Comparison of ENCODE assay signal across 8 cellular contexts in the genomic region with DNA sequence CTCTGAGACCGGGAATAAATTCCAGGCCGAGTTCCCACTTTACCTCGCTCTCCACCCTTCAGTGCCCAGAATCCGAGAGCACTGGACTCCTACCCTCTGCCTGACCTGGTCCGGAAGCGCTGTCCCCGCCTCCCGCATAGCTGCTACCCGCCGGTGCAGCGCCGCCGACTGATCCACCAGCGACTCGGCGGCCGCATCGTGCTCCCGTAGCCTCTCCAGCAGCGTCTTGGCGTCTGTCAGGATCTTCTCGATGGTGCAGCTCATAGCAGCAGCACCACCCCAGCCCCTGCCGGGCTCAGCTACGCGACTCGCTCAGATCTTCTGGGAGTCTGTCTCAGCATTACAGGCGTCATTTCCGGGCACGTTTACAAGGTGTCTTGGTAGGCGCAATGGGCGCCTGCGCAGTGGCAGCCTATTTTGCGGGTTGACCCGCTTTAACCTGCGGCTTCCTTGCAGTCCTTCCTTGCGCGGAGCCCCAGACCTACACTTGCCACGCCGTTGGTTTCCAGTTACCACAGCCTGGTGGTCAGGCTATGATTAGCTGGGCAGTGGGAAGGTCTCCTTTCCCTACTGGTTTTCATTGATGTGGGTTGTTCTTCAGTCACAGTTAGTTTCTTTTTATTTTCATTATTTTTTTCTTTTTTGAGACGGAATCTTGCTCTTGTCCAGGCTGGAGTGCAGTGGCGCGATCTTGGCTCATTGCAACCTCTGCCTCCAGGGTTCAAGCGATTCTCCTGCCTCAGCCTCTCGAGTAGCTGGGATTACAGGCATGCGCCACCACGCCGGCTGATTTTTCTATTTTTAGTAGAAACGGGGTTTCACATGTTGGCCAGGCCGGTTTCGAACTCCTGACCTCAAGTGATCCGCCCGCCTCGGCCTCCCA. TPM values are rescaled to one million over a fixed set of nuclear protein-coding genes. Genes with fewer than 3 reads are reported as not detected.
DNase-seq lines count a peak whose midpoint lies in the region; ATAC-seq, FAIRE-seq and TF ChIP-seq lines count a peak whose summit lies in the region.

A gene (minus strand): TSS at position 342 of the 883 bp plus-strand sequence. CDS start 78 bp downstream, at position 264.

- H2AFZ ChIP-seq in SU-DHL-6 (ENCODE audit: low read depth, low read length, severe bottlenecking), result peak within 1 kb of the TSS; percentile 83

- no peaks in the 10 kb centered on the region for H3K9me2 ChIP-seq in SU-DHL-6 (replicated peaks; ENCODE audit: insufficient read depth, low read length)

- peak within 1 kb of the TSS; percentile 95 for H3K4me2 ChIP-seq in SU-DHL-6 (ENCODE audit: low read depth, low read length, poor library complexity, severe bottlenecking)

- H3K79me2 ChIP-seq in SU-DHL-6 (ENCODE audit: insufficient read depth, low read length), result peaks cover 26% of the 10 kb centered on the region

- DNase-seq in GM12864 (ENCODE audit: low read depth) (peak; percentile 94), NCI-H128 (lab: John Stamatoyannopoulos, UW; ENCODE audit: unreplicated experiment) (peak; percentile 88), Right ventricle myocardium superior (peak; percentile 95), pancreas (peak; percentile 91 to 98 (median 93)), tibial artery (peak; percentile 92 to 93)
- peak; percentile 80 for DNase-seq in activated naive CD8-positive, alpha-beta T cell treated with anti-CD3 and anti-CD28 coated beads, Interleukin-2, amount 50 U/mL, for 16 hours (ENCODE audit: low read depth, low spot score)

- H3K9me3 ChIP-seq in SU-DHL-6 (ENCODE audit: insufficient read depth, low read length) (no peaks in the 10 kb centered on the region), pancreas (no peaks in the 10 kb centered on the region), tibial artery (no peaks in the 10 kb centered on the region)

- peak within 1 kb of the TSS; percentile 50 for H3K27ac ChIP-seq in SU-DHL-6 (ENCODE audit: low read depth, low read length)
- H3K27ac ChIP-seq in pancreas, result peak within 1 kb of the TSS; percentile 76 to 88 (median 82)
- peak within 1 kb of the TSS; percentile 75 to 97 for H3K27ac ChIP-seq in tibial artery

- ATAC-seq in HG02759 (IDR thresholded peaks at IDR 0.05; ENCODE audit: unreplicated experiment) (peak; percentile 100), Right ventricle myocardium superior (ENCODE audit: poor library complexity) (peak; percentile 99), pancreas (peak; percentile 98 to 99 (median 99))

- no peaks in the 10 kb centered on the region for H4K20me1 ChIP-seq in SU-DHL-6 (ENCODE audit: low read depth, low read length)

- H3K4me1 ChIP-seq in pancreas (peaks cover 6 to 9% (median 6%) of the 10 kb centered on the region in 3 donors), tibial artery (peaks cover 0 to 25% (median 8%) of the 10 kb centered on the region in 4 donors)

- H3K36me3 ChIP-seq in SU-DHL-6 (ENCODE audit: low read length) (peaks cover 21% of the 10 kb centered on the region), pancreas (peaks cover 0 to 1% (median 0%) of the 10 kb centered on the region in 3 donors), tibial artery (peaks cover 7 to 30% (median 14%) of the 10 kb centered on the region in 3 donors)

- H3F3A ChIP-seq in SU-DHL-6 (ENCODE audit: insufficient read depth), result no peaks in the 10 kb centered on the region

- H3K4me3 ChIP-seq in GM12864 (ENCODE audit: low read depth, low read length), result peak within 1 kb of the TSS; percentile 79
- peak within 1 kb of the TSS; percentile 73 for H3K4me3 ChIP-seq in SU-DHL-6 (ENCODE audit: insufficient read depth, low read length, poor library complexity, severe bottlenecking)
- H3K4me3 ChIP-seq in pancreas, result peak within 1 kb of the TSS; percentile 62 to 97 (median 78)
- H3K4me3 ChIP-seq in tibial artery, result peak within 1 kb of the TSS; percentile 56 to 95

- H3K27me3 ChIP-seq in SU-DHL-6 (ENCODE audit: low read length), result no peaks in the 10 kb centered on the region
- H3K27me3 ChIP-seq in pancreas, result no peaks in the 10 kb centered on the region
- H3K27me3 ChIP-seq in tibial artery, result no peaks in the 10 kb centered on the region

- TF ChIP-seq CTCF in GM12864 (IDR thresholded peaks at IDR 0.05; ENCODE audit: low read depth, low read length, missing control alignments) (no peak), SU-DHL-6 (IDR thresholded peaks at IDR 0.05; ENCODE audit: insufficient read depth, low read length, poor library complexity, severe bottlenecking) (no peak), pancreas (IDR thresholded peaks at IDR 0.05) (no peak), tibial artery (IDR thresholded peaks at IDR 0.05) (peak in 1 of 2 experiments; percentile 8)

- peak within 1 kb of the TSS; percentile 85 for H3K9ac ChIP-seq in SU-DHL-6 (ENCODE audit: low read length)

- intact Hi-C loops in Right ventricle myocardium superior (cut with DNase I), result no loop called here
- intact Hi-C loops in pancreas (cut with DNase I), result no loop called here
- intact Hi-C loops in tibial artery (cut with DNase I; ENCODE audit: low total_unique reads), result no loop called here

- WGBS in pancreas, 2 donors, result 16 to 18% methylated on average over 53 of the region's 53 CpGs

- FAIRE-seq in pancreas (lab: Jason Lieb, UNC), result no peak

RNA-seq across cellular contexts. Expression of the gene that starts here (rescaled TPM):
- 26.5 TPM for total RNA-seq in Right ventricle myocardium superior
- total RNA-seq in pancreas, result 10 to 100 TPM; 11.7 to 23.5 (median 18.8) TPM
- polyA plus RNA-seq in pancreas, result 1 to 10 TPM; 8.6 to 10.0 TPM

Comparison
In these comparisons a context has a peak if more than half of its experiments do, and no peak if none do; other contexts are left out.
1. Peak in every context shown above with its lines: DNase-seq, ATAC-seq, H3K4me3 ChIP-seq and H3K27ac ChIP-seq.